ENCODE assay signal across 1 cellular context in the genomic region with DNA sequence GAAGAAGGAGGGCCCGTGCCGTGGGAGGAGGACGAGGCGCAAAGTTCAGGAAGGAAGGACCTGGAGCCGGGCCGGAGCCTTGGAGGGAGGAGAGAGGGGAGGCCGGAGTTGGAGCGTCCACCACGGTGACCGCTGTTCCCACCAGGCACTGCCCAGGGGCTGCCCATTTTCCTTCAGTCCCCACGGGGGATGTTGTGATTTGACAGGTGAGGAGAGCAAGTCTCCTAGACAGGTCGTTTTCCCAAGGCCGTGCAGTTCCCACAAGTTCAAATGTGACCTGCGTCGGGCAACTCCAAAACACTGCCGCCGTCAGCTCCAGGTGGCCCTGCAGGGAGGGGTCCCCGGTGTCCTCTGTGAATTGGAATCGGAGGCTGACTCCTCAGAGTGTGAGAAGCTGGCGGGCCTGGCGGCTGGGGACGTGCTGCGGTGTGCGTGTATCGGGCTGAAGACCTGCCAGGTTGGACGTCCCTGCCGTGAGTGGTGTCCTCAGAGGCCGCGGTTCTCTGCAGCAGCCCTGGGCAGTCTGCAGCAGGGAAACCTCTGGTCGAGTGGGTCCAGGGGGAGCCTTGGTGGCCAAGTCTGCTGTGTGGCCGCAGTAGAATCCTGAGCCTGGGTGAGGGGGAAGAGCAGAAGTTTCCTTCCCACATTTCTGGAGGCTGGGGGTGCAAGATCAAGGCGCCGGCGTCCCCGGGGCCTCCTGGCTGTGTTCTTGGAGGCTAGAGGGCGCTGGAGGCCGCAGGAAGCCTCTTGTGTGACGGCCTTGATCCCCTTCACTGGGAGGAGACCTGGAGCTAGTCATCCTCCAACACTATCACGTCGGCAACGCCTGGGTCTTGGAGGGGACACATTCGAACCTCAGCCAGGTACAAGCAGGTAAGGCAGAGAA.
TF ChIP-seq lines count a peak whose summit lies in the region.

No MANE protein-coding gene starts in this region.

TF ChIP-seq in HepG2, 621 proteins besides CTCF, POLR2A, EP300 and RAD21 (continued from another document and continues in another):
- TF ChIP-seq, protein P1, sequence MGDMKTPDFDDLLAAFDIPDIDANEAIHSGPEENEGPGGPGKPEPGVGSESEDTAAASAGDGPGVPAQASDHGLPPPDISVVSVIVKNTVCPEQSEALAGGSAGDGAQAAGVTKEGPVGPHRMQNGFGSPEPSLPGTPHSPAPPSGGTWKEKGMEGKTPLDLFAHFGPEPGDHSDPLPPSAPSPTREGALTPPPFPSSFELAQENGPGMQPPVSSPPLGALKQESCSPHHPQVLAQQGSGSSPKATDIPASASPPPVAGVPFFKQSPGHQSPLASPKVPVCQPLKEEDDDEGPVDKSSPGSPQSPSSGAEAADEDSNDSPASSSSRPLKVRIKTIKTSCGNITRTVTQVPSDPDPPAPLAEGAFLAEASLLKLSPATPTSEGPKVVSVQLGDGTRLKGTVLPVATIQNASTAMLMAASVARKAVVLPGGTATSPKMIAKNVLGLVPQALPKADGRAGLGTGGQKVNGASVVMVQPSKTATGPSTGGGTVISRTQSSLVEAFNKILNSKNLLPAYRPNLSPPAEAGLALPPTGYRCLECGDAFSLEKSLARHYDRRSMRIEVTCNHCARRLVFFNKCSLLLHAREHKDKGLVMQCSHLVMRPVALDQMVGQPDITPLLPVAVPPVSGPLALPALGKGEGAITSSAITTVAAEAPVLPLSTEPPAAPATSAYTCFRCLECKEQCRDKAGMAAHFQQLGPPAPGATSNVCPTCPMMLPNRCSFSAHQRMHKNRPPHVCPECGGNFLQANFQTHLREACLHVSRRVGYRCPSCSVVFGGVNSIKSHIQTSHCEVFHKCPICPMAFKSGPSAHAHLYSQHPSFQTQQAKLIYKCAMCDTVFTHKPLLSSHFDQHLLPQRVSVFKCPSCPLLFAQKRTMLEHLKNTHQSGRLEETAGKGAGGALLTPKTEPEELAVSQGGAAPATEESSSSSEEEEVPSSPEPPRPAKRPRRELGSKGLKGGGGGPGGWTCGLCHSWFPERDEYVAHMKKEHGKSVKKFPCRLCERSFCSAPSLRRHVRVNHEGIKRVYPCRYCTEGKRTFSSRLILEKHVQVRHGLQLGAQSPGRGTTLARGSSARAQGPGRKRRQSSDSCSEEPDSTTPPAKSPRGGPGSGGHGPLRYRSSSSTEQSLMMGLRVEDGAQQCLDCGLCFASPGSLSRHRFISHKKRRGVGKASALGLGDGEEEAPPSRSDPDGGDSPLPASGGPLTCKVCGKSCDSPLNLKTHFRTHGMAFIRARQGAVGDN (CRISPR knock-in tag; IDR thresholded peaks at IDR 0.05), result peak; percentile 55; the same call in 1 of the 2 replicates
- TF ChIP-seq YEATS2 (CRISPR knock-in tag; IDR thresholded peaks at IDR 0.05; ENCODE audit: borderline replicate concordance) (no peak), SRSF4 (IDR thresholded peaks at IDR 0.05; ENCODE audit: low read depth, low read length, poor library complexity, severe bottlenecking) (no peak), SATB2 (CRISPR knock-in tag; IDR thresholded peaks at IDR 0.05) (no peak), CBX5 (CRISPR knock-in tag; IDR thresholded peaks at IDR 0.05; ENCODE audit: borderline replicate concordance) (peak; percentile 13; the same call in 1 of the 2 replicates), ZSCAN21 (CRISPR knock-in tag; IDR thresholded peaks at IDR 0.05; ENCODE audit: borderline replicate concordance) (no peak), CCAR2 (optimal IDR thresholded peaks at IDR 0.05; ENCODE audit: low read depth, low read length) (no peak), GLI4 (CRISPR knock-in tag; IDR thresholded peaks at IDR 0.05; ENCODE audit: borderline replicate concordance) (no peak), NFYC (CRISPR knock-in tag; IDR thresholded peaks at IDR 0.05) (no peak), NFRKB (IDR thresholded peaks at IDR 0.05) (no peak), MAFK (conservative IDR thresholded peaks at IDR 0.05 in 1 of 2, IDR thresholded peaks at IDR 0.05 in 1 of 2; ENCODE audit: low read length in 2 of 2) (no peak), ZNF292 (CRISPR knock-in tag; IDR thresholded peaks at IDR 0.05; ENCODE audit: borderline replicate concordance, low read depth) (no peak), ZBTB7A (CRISPR knock-in tag; IDR thresholded peaks at IDR 0.05) (no peak), GABPB1 (CRISPR knock-in tag; IDR thresholded peaks at IDR 0.05) (peak; percentile 29; the same call in 1 of the 2 replicates), MBNL3 (CRISPR knock-in tag; conservative IDR thresholded peaks at IDR 0.05) (no peak), ETV6 (CRISPR knock-in tag; conservative IDR thresholded peaks at IDR 0.05) (no peak), ETV5 (CRISPR knock-in tag; IDR thresholded peaks at IDR 0.05; ENCODE audit: borderline replicate concordance) (peak; percentile 16; the same call in 1 of the 2 replicates), ZNF33B (CRISPR knock-in tag; IDR thresholded peaks at IDR 0.05) (no peak), ZNF124 (CRISPR knock-in tag; IDR thresholded peaks at IDR 0.05) (no peak), RFXANK (CRISPR knock-in tag; IDR thresholded peaks at IDR 0.05) (no peak), TOPORS (CRISPR knock-in tag; IDR thresholded peaks at IDR 0.05) (no peak), KDM2A (CRISPR knock-in tag; IDR thresholded peaks at IDR 0.05; ENCODE audit: borderline replicate concordance, low read depth) (peak; percentile 68; the same call in 1 of the 2 replicates), FOXC1 (CRISPR knock-in tag; IDR thresholded peaks at IDR 0.05; ENCODE audit: borderline replicate concordance) (no peak), FOXA3 (CRISPR knock-in tag; IDR thresholded peaks at IDR 0.05) (peak; percentile 41; the same call in 1 of the 2 replicates), KAT8 (CRISPR knock-in tag; IDR thresholded peaks at IDR 0.05) (no peak), ZNF383 (CRISPR knock-in tag; IDR thresholded peaks at IDR 0.05; ENCODE audit: borderline replicate concordance) (no peak), ZNF235 (CRISPR knock-in tag; IDR thresholded peaks at IDR 0.05; ENCODE audit: borderline replicate concordance) (no peak), ZFYVE20 (CRISPR knock-in tag; IDR thresholded peaks at IDR 0.05; ENCODE audit: borderline replicate concordance, low read depth) (no peak), SSRP1 (CRISPR knock-in tag; IDR thresholded peaks at IDR 0.05) (no peak), ZNF644 (CRISPR knock-in tag; IDR thresholded peaks at IDR 0.05; ENCODE audit: low read depth) (no peak), ZNF326 (CRISPR knock-in tag; IDR thresholded peaks at IDR 0.05; ENCODE audit: borderline replicate concordance) (no peak), RBFOX2 (IDR thresholded peaks at IDR 0.05; ENCODE audit: low read depth, low read length) (peak; percentile 27; the same call in 1 of the 2 replicates), SP5 (CRISPR knock-in tag; IDR thresholded peaks at IDR 0.05; ENCODE audit: borderline replicate concordance, low read depth) (peak; percentile 16; the same call in 1 of the 2 replicates), ZNF530 (CRISPR knock-in tag; IDR thresholded peaks at IDR 0.05; ENCODE audit: low read depth) (no peak), ZNF615 (CRISPR knock-in tag; IDR thresholded peaks at IDR 0.05; ENCODE audit: borderline replicate concordance) (no peak), JUND (CRISPR knock-in tag; IDR thresholded peaks at IDR 0.05) (no peak), GATAD2A (CRISPR knock-in tag; IDR thresholded peaks at IDR 0.05) (no peak)
- TF ChIP-seq, protein P2, sequence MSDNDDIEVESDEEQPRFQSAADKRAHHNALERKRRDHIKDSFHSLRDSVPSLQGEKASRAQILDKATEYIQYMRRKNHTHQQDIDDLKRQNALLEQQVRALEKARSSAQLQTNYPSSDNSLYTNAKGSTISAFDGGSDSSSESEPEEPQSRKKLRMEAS (IDR thresholded peaks at IDR 0.05), result no peak
- TF ChIP-seq, protein P3, sequence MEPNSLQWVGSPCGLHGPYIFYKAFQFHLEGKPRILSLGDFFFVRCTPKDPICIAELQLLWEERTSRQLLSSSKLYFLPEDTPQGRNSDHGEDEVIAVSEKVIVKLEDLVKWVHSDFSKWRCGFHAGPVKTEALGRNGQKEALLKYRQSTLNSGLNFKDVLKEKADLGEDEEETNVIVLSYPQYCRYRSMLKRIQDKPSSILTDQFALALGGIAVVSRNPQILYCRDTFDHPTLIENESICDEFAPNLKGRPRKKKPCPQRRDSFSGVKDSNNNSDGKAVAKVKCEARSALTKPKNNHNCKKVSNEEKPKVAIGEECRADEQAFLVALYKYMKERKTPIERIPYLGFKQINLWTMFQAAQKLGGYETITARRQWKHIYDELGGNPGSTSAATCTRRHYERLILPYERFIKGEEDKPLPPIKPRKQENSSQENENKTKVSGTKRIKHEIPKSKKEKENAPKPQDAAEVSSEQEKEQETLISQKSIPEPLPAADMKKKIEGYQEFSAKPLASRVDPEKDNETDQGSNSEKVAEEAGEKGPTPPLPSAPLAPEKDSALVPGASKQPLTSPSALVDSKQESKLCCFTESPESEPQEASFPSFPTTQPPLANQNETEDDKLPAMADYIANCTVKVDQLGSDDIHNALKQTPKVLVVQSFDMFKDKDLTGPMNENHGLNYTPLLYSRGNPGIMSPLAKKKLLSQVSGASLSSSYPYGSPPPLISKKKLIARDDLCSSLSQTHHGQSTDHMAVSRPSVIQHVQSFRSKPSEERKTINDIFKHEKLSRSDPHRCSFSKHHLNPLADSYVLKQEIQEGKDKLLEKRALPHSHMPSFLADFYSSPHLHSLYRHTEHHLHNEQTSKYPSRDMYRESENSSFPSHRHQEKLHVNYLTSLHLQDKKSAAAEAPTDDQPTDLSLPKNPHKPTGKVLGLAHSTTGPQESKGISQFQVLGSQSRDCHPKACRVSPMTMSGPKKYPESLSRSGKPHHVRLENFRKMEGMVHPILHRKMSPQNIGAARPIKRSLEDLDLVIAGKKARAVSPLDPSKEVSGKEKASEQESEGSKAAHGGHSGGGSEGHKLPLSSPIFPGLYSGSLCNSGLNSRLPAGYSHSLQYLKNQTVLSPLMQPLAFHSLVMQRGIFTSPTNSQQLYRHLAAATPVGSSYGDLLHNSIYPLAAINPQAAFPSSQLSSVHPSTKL (CRISPR knock-in tag; IDR thresholded peaks at IDR 0.05), result peak; percentile 52
- TF ChIP-seq, protein P4, sequence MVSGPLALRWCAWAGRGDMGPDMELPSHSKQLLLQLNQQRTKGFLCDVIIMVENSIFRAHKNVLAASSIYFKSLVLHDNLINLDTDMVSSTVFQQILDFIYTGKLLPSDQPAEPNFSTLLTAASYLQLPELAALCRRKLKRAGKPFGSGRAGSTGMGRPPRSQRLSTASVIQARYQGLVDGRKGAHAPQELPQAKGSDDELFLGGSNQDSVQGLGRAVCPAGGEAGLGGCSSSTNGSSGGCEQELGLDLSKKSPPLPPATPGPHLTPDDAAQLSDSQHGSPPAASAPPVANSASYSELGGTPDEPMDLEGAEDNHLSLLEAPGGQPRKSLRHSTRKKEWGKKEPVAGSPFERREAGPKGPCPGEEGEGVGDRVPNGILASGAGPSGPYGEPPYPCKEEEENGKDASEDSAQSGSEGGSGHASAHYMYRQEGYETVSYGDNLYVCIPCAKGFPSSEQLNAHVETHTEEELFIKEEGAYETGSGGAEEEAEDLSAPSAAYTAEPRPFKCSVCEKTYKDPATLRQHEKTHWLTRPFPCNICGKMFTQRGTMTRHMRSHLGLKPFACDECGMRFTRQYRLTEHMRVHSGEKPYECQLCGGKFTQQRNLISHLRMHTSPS (CRISPR knock-in tag; IDR thresholded peaks at IDR 0.05; ENCODE audit: low read depth), result no peak
- TF ChIP-seq, protein P5, sequence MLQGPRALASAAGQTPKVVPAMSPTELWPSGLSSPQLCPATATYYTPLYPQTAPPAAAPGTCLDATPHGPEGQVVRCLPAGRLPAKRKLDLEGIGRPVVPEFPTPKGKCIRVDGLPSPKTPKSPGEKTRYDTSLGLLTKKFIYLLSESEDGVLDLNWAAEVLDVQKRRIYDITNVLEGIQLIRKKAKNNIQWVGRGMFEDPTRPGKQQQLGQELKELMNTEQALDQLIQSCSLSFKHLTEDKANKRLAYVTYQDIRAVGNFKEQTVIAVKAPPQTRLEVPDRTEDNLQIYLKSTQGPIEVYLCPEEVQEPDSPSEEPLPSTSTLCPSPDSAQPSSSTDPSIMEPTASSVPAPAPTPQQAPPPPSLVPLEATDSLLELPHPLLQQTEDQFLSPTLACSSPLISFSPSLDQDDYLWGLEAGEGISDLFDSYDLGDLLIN (CRISPR knock-in tag; IDR thresholded peaks at IDR 0.05; ENCODE audit: borderline replicate concordance), result no peak
- TF ChIP-seq, protein P6, sequence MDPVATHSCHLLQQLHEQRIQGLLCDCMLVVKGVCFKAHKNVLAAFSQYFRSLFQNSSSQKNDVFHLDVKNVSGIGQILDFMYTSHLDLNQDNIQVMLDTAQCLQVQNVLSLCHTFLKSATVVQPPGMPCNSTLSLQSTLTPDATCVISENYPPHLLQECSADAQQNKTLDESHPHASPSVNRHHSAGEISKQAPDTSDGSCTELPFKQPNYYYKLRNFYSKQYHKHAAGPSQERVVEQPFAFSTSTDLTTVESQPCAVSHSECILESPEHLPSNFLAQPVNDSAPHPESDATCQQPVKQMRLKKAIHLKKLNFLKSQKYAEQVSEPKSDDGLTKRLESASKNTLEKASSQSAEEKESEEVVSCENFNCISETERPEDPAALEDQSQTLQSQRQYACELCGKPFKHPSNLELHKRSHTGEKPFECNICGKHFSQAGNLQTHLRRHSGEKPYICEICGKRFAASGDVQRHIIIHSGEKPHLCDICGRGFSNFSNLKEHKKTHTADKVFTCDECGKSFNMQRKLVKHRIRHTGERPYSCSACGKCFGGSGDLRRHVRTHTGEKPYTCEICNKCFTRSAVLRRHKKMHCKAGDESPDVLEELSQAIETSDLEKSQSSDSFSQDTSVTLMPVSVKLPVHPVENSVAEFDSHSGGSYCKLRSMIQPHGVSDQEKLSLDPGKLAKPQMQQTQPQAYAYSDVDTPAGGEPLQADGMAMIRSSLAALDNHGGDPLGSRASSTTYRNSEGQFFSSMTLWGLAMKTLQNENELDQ (CRISPR knock-in tag; IDR thresholded peaks at IDR 0.05; ENCODE audit: borderline replicate concordance), result no peak
- TF ChIP-seq, protein P7, sequence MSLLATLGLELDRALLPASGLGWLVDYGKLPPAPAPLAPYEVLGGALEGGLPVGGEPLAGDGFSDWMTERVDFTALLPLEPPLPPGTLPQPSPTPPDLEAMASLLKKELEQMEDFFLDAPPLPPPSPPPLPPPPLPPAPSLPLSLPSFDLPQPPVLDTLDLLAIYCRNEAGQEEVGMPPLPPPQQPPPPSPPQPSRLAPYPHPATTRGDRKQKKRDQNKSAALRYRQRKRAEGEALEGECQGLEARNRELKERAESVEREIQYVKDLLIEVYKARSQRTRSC (CRISPR knock-in tag; IDR thresholded peaks at IDR 0.05; ENCODE audit: low read depth), result no peak
- TF ChIP-seq, protein P8, sequence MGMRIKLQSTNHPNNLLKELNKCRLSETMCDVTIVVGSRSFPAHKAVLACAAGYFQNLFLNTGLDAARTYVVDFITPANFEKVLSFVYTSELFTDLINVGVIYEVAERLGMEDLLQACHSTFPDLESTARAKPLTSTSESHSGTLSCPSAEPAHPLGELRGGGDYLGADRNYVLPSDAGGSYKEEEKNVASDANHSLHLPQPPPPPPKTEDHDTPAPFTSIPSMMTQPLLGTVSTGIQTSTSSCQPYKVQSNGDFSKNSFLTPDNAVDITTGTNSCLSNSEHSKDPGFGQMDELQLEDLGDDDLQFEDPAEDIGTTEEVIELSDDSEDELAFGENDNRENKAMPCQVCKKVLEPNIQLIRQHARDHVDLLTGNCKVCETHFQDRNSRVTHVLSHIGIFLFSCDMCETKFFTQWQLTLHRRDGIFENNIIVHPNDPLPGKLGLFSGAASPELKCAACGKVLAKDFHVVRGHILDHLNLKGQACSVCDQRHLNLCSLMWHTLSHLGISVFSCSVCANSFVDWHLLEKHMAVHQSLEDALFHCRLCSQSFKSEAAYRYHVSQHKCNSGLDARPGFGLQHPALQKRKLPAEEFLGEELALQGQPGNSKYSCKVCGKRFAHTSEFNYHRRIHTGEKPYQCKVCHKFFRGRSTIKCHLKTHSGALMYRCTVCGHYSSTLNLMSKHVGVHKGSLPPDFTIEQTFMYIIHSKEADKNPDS (CRISPR knock-in tag; IDR thresholded peaks at IDR 0.05), result no peak
- TF ChIP-seq, protein P9, sequence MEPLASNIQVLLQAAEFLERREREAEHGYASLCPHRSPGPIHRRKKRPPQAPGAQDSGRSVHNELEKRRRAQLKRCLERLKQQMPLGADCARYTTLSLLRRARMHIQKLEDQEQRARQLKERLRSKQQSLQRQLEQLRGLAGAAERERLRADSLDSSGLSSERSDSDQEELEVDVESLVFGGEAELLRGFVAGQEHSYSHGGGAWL (CRISPR knock-in tag; IDR thresholded peaks at IDR 0.05), result no peak
